ENCODE assay signal across 8 cellular contexts in genomic region chr6:117346142-117346930, GRCh38.
A peak's percentile ranks its signal among the peaks of the same experiment; 100 is the strongest.
DNase-seq lines count a peak whose midpoint lies in the region; ATAC-seq, FAIRE-seq and TF ChIP-seq lines count a peak whose summit lies in the region.

No MANE protein-coding gene starts in this region.

- intact Hi-C loops in pancreas (cut with DNase I) = loop anchor here in 1 of 3 donors (5.0 kb wide), 1 partner anchor 261 kb away; no protein-coding TSS in a partner anchor

- no peak overlapping the region for H3K27ac ChIP-seq in pancreas

- H3K4me3 ChIP-seq in endocrine pancreas (ENCODE audit: control insufficient read depth, insufficient read depth, low read length) = peak overlapping the region; percentile 43
- no peak overlapping the region for H3K4me3 ChIP-seq in pancreas

- FAIRE-seq in pancreas (lab: Jason Lieb, UNC) = peak; percentile 92

- H3K4me1 ChIP-seq in endocrine pancreas (ENCODE audit: control insufficient read depth, insufficient read depth, low read length) = no peaks in the 10 kb centered on the region
- no peaks in the 10 kb centered on the region for H3K4me1 ChIP-seq in pancreas

- H3K9me3 ChIP-seq in endocrine pancreas (ENCODE audit: control insufficient read depth, low read length) (no peaks in the 10 kb centered on the region), pancreas (no peaks in the 10 kb centered on the region)

- H3K36me3 ChIP-seq in endocrine pancreas (ENCODE audit: control insufficient read depth, insufficient read depth, low read length) = no peaks in the 10 kb centered on the region
- H3K36me3 ChIP-seq in pancreas = no peaks in the 10 kb centered on the region

- peak; percentile 40 for DNase-seq in AG08395 (ENCODE audit: low spot score)
- DNase-seq in NCI-H748 (lab: John Stamatoyannopoulos, UW; ENCODE audit: unreplicated experiment) = peak; percentile 47
- DNase-seq in pancreas = no peak
- no peak for DNase-seq in NCI-H226
- no peak for DNase-seq in NCI-H1048 (lab: John Stamatoyannopoulos, UW)

- WGBS in pancreas, 2 donors = 41 to 44% methylated on average over 7 of the region's 7 CpGs

- ATAC-seq in GM18868 (IDR thresholded peaks at IDR 0.05; ENCODE audit: unreplicated experiment) (peak; percentile 52), pancreas (peak; percentile 31 to 73 (median 68)), GM18511 (IDR thresholded peaks at IDR 0.05; ENCODE audit: unreplicated experiment) (no peak)

- H3K27me3 ChIP-seq in endocrine pancreas (ENCODE audit: control insufficient read depth, insufficient read depth, low read length) = no peaks in the 10 kb centered on the region
- H3K27me3 ChIP-seq in pancreas = no peaks in the 10 kb centered on the region

- no peak overlapping the region for H3K9ac ChIP-seq in endocrine pancreas (ENCODE audit: control insufficient read depth, insufficient read depth, low read length)

- peak in 3 of 4 donors; percentile 19 to 41 (median 30) for TF ChIP-seq CTCF in pancreas (IDR thresholded peaks at IDR 0.05)

Comparison
In these comparisons a context has a peak if more than half of its experiments do, and no peak if none do; other contexts are left out.
1. DNase-seq: peak in AG08395 (single experiment) and NCI-H748 (single experiment); none in pancreas (0 of 6), NCI-H226 (single experiment) and NCI-H1048 (single experiment).